In the genomic region with DNA sequence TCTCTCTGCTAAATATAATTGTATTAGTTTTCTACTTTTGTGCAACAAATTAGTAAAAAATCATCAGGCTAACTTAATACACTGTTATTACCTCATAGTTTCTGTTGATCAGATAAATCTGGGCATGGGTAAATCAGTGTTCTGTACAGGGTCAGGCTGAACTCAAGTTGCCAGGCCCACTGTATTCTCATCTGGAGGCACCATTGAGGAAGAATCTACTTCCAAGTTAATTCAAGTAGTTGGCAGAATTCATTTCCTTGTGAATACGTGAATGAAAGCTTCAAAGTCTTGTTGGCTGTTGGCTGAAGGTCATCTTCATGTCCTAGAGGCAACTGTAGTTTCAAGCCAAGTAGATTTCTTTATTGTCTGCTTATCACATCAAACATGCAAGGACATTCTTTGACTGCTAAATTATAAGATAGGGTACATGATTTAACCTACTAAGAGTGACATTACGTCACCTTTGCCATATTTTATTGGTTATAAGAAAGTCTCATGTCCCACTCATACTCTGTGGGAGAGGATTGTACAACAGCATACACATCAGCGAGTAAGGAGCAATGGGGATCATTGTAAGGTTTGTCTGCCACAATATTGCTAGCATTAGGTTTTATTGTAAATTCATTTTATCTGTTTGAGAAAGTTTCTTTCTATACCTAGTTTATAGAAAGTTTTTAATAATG, we compare ENCODE assay signal across 22 cellular contexts.
"Had no signal": no experiment of that assay in that cellular context is flagged by ENCODE, and none has a peak within 500 bp of the region (broad histone marks: within the 10 kb centered on the region; RNA-seq: fewer than 3 reads in every experiment).

No MANE protein-coding gene starts in this region.

- H3K4me1 ChIP-seq: gastroesophageal sphincter, psoas muscle, spleen, tibial artery, upper lobe of left lung had no signal

- ATAC-seq: esophagus mucosa; gastroesophageal sphincter; left lobe of liver; mucosa of descending colon; naive thymus-derived CD8-positive, alpha-beta T cell; psoas muscle; sciatic nerve; stimulated activated memory B cell treated with anti-CD40 and anti-IgM and Interleukin-4, amounts not matched to agents 10 μg/mL and 1 μg/mL and 100 μg/mL, for 72 hours had no signal

- H3K27me3 ChIP-seq: dorsolateral prefrontal cortex, gastroesophageal sphincter, neutrophil, spleen, tibial artery, upper lobe of left lung had no signal

- H3K4me1 Mint-ChIP-seq: naive thymus-derived CD8-positive, alpha-beta T cell; stimulated activated memory B cell treated with anti-CD40 and anti-IgM and Interleukin-4, amounts not matched to agents 10 μg/mL and 1 μg/mL and 100 μg/mL, for 72 hours had no signal

- DNase-seq: cortex of kidney; dorsolateral prefrontal cortex; effector CD8-positive, alpha-beta T cell; glutamatergic neuron; islet precursor cell; mucosa of descending colon; naive thymus-derived CD8-positive, alpha-beta T cell; psoas muscle; retina; spleen; stimulated activated CD4-positive, alpha-beta T cell treated with anti-CD3 and anti-CD28 coated beads, Interleukin-15, amount 100 ng/mL, for 24 hours; stimulated activated CD4-positive, alpha-beta T cell treated with anti-CD3 and anti-CD28 coated beads, Interleukin-1b, Interleukin-23, amount 100 ng/mL, for 48 hours; stimulated activated CD4-positive, alpha-beta T cell treated with anti-CD3 and anti-CD28 coated beads, Interleukin-4, amount 100 ng/mL, for 24 hours; tibial artery; upper lobe of left lung had no signal

- H3K4me3 Mint-ChIP-seq: naive thymus-derived CD8-positive, alpha-beta T cell; stimulated activated memory B cell treated with anti-CD40 and anti-IgM and Interleukin-4, amounts not matched to agents 10 μg/mL and 1 μg/mL and 100 μg/mL, for 72 hours; stimulated activated naive CD8-positive, alpha-beta T cell treated with anti-CD3 and anti-CD28 coated beads, Interleukin-15, Interleukin-2, amounts not matched to agents 100 ng/mL and 50 ng/mL, for 24 hours had no signal

- H3K36me3 Mint-ChIP-seq: naive thymus-derived CD8-positive, alpha-beta T cell; stimulated activated memory B cell treated with anti-CD40 and anti-IgM and Interleukin-4, amounts not matched to agents 10 μg/mL and 1 μg/mL and 100 μg/mL, for 72 hours had no signal

- H3K27me3 Mint-ChIP-seq: stimulated activated memory B cell treated with anti-CD40 and anti-IgM and Interleukin-4, amounts not matched to agents 10 μg/mL and 1 μg/mL and 100 μg/mL, for 72 hours; stimulated activated naive CD8-positive, alpha-beta T cell treated with anti-CD3 and anti-CD28 coated beads, Interleukin-15, Interleukin-2, amounts not matched to agents 100 ng/mL and 50 ng/mL, for 24 hours had no signal

- H3K36me3 ChIP-seq: gastroesophageal sphincter, neutrophil, spleen, tibial artery, upper lobe of left lung had no signal

- H3K27ac ChIP-seq: dorsolateral prefrontal cortex, gastroesophageal sphincter, neutrophil, psoas muscle, spleen, tibial artery, upper lobe of left lung had no signal

- H3K4me3 ChIP-seq: dorsolateral prefrontal cortex, gastroesophageal sphincter, mucosa of descending colon, psoas muscle, spleen, tibial artery, upper lobe of left lung had no signal

- H3K9me3 ChIP-seq: gastroesophageal sphincter, neutrophil, psoas muscle, tibial artery, upper lobe of left lung had no signal
